Comparison of ENCODE assay signal across 13 cellular contexts in genomic region chr13:113809934-113810333, GRCh38. TPM values are rescaled to one million over a fixed set of nuclear protein-coding genes. Genes with fewer than 3 reads are reported as not detected.
DNase-seq lines count a peak whose midpoint lies in the region; ATAC-seq and TF ChIP-seq lines count a peak whose summit lies in the region.
"Had no signal": no experiment of that assay in that cellular context is flagged by ENCODE, and none has a peak within 500 bp of the region (broad histone marks: within the 10 kb centered on the region; RNA-seq: fewer than 3 reads in every experiment).

No MANE protein-coding gene starts in this region.

- H3K79me2 ChIP-seq in Karpas-422 (ENCODE audit: low read length): no peaks in the 10 kb centered on the region
- no peaks in the 10 kb centered on the region for H3K79me2 ChIP-seq in mammary epithelial cell (ENCODE audit: insufficient read depth, low read length)

- H2AFZ ChIP-seq in Karpas-422 (ENCODE audit: low read length): no peak overlapping the region
- H2AFZ ChIP-seq in mammary epithelial cell (ENCODE audit: low read depth, low read length): no peak overlapping the region

- DNase-seq in Right ventricle myocardium inferior (ENCODE audit: missing footprints): peak; percentile 20
- no peak for DNase-seq in cardiac septum (ENCODE audit: low spot score)
- DNase-seq in Karpas-422: peak; percentile 68
- DNase-seq in NCI-H2171 treated with DMSO at 0.1 percent for 48 hours (lab: John Stamatoyannopoulos, UW): peak; percentile 88
- no peak for DNase-seq in mammary epithelial cell
- DNase-seq in activated naive CD4-positive, alpha-beta T cell treated with Interleukin-2 at 50 U/mL for 16 hours: no peak
- DNase-seq: ACHN; CD8-positive, alpha-beta T cell; COR-L47; HCEC 1CT; HFFc6 had no signal

- H3K36me3 ChIP-seq in Karpas-422 (ENCODE audit: insufficient read depth, low read length) (no peaks in the 10 kb centered on the region), mammary epithelial cell (ENCODE audit: insufficient read depth, low read length) (no peaks in the 10 kb centered on the region)

- CTCF ChIA-PET in mammary epithelial cell (lab: Charles Lee; ENCODE audit: low non-redundant PET): no interaction called here

- no peak for ATAC-seq in Right ventricle myocardium inferior
- ATAC-seq in HG03025 (IDR thresholded peaks at IDR 0.05; ENCODE audit: low FRiP score, unreplicated experiment): no peak
- ATAC-seq: CD8-positive, alpha-beta T cell had no signal

- in situ Hi-C loops in mammary epithelial cell (cut with MboI; ENCODE audit: low sequenced_read_pairs in 2 of 2): no loop called here

- dilution Hi-C loops in mammary epithelial cell (cut with HindIII; ENCODE audit: low sequenced_read_pairs): no loop called here

- H3K4me2 ChIP-seq in Karpas-422 (ENCODE audit: low read depth, low read length, poor library complexity, severe bottlenecking) (no peak overlapping the region), mammary epithelial cell (ENCODE audit: insufficient read depth, low read depth, low read length) (no peak overlapping the region)

- H3K27ac ChIP-seq in Karpas-422 (ENCODE audit: low read length) (no peak overlapping the region), mammary epithelial cell (ENCODE audit: insufficient read depth, low read depth, low read length) (no peak overlapping the region)
- H3K27ac ChIP-seq: HL-60 had no signal

- H4K20me1 ChIP-seq in Karpas-422 (ENCODE audit: insufficient read depth, low read depth, low read length) (no peaks in the 10 kb centered on the region), mammary epithelial cell (ENCODE audit: insufficient read depth, low read length) (no peaks in the 10 kb centered on the region)

- H3K9ac ChIP-seq in Karpas-422 (ENCODE audit: low read length) (no peak overlapping the region), mammary epithelial cell (ENCODE audit: insufficient read depth, low read length) (no peak overlapping the region)

- no peak overlapping the region for H3K4me3 ChIP-seq in Karpas-422 (ENCODE audit: low read length)
- H3K4me3 ChIP-seq in mammary epithelial cell (replicated peaks in 1 of 3; ENCODE audit: insufficient read depth in 1 of 3, low read depth in 2 of 3, low read length in 3 of 3): no peak overlapping the region

- TF ChIP-seq CTCF in mammary epithelial cell (conservative IDR thresholded peaks at IDR 0.05 in 1 of 2, IDR thresholded peaks at IDR 0.05 in 1 of 2; ENCODE audit: extremely low read depth in 1 of 2, insufficient read depth in 1 of 2, low read depth in 1 of 2, low read length in 2 of 2): no peak

- no peaks in the 10 kb centered on the region for H3K27me3 ChIP-seq in Karpas-422 (ENCODE audit: low read length)
- H3K27me3 ChIP-seq in mammary epithelial cell (ENCODE audit: insufficient read depth, low read length): no peaks in the 10 kb centered on the region

- H3K9me3 ChIP-seq in Karpas-422 (ENCODE audit: low read length): peaks cover 8% of the 10 kb centered on the region; the same call in 1 of the 2 replicates
- H3K9me3 ChIP-seq in mammary epithelial cell (replicated peaks; ENCODE audit: insufficient read depth, low read length): peaks cover 9% of the 10 kb centered on the region

- 50% methylated on average over 2 of the region's 2 CpGs for WGBS in mammary epithelial cell (ENCODE audit: low coverage, missing lambda C conversion rate)

- BruUV-seq in mammary epithelial cell (replicated peaks; lab: Mats Ljungman, UMichigan): no TSS peak

- H3K9me2 ChIP-seq in Karpas-422 (replicated peaks; ENCODE audit: insufficient read depth, low read length): no peaks in the 10 kb centered on the region

- intact Hi-C loops in Right ventricle myocardium inferior (cut with DNase I): no loop called here
- intact Hi-C loops in cardiac septum (cut with DNase I): no loop called here
- intact Hi-C loops in mammary epithelial cell (cut with micrococcal nuclease): no loop called here

- H3K4me1 ChIP-seq in Karpas-422 (ENCODE audit: low read length) (no peaks in the 10 kb centered on the region), mammary epithelial cell (ENCODE audit: insufficient read depth, low read length) (peaks cover 10% of the 10 kb centered on the region)

RNA-seq across cellular contexts. Expression of gene TMEM255B, which starts 50.9 kb away (rescaled TPM):
- total RNA-seq in Right ventricle myocardium inferior (9.8 TPM), cardiac septum (10.7 TPM), mammary epithelial cell (10 to 100 TPM in 1 of 2 donors, 1 to 10 TPM in 1; 4.2 to 19.0 TPM)
- total RNA-seq in Karpas-422 (2014; rRNA removed; shearing (Covaris generic); ENCODE audit: low replicate concordance): 0.86 and 1.4 TPM in 2 replicates
- 8.6 TPM for polyA plus RNA-seq in mammary epithelial cell
- 4.3 TPM for polyA minus RNA-seq in mammary epithelial cell

RNA-seq across cellular contexts. Expression of gene GAS6, which starts 53.9 kb away (rescaled TPM):
- total RNA-seq in Right ventricle myocardium inferior (189 TPM), cardiac septum (201 TPM), mammary epithelial cell (100 to 1,000 TPM; 221 to 311 TPM)
- not detected in 2 replicates for total RNA-seq in Karpas-422 (2014; rRNA removed; shearing (Covaris generic); ENCODE audit: low replicate concordance)
- polyA plus RNA-seq in mammary epithelial cell: 196 TPM
- polyA minus RNA-seq in mammary epithelial cell: 53.3 TPM

Comparison
In these comparisons a context has a peak if more than half of its experiments do, and no peak if none do; other contexts are left out.
1. DNase-seq: peak in Right ventricle myocardium inferior (single experiment), Karpas-422 (single experiment) and NCI-H2171 treated with DMSO at 0.1 percent for 48 hours (single experiment); none in cardiac septum (single experiment), mammary epithelial cell (single experiment) and activated naive CD4-positive, alpha-beta T cell treated with Interleukin-2 at 50 U/mL for 16 hours (single experiment).
2. RNA of gene GAS6, which starts 53.9 kb away (total RNA-seq): 221 to 311 TPM in mammary epithelial cell, 201 TPM in cardiac septum (single experiment) and 189 TPM in Right ventricle myocardium inferior (single experiment); not detected in Karpas-422; every median in the first group is over 100 times any median in the second.